ENCODE assay signal across 7 cellular contexts in the genomic region with DNA sequence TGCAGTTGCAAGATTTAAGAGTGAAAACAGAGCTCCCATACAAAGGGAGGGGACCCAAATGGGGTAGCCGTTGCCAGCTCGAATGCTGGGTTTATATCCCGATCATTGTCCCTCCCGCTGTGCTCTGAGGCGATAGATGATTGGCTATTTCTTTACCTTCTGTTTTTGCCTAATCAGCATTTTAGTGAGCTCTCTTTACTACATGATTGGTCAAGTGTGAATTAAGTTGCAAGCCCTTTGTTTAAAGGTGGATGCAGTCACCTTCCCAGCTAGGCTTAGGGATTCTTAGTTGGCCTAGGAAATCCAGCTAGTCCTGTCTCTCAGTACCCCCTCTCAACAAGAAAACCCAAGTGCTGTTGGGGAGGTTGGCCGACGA.
DNase-seq lines count a peak whose midpoint lies in the region; ATAC-seq, FAIRE-seq and TF ChIP-seq lines count a peak whose summit lies in the region.
"Not testable (repeated sequence)": the region's sequence is repeated elsewhere in the genome, so short reads cannot be mapped to it uniquely, and the experiment has no call there.

No MANE protein-coding gene starts in this region.

- H3K27ac Mint-ChIP-seq in activated naive CD4-positive, alpha-beta T cell treated with anti-CD3 and anti-CD28 coated beads for 36 hours, result not testable (repeated sequence)
- peak overlapping the region; percentile 44 for H3K27ac Mint-ChIP-seq in glutamatergic neuron (ENCODE audit: unreplicated experiment)
- H3K27ac Mint-ChIP-seq in mesothelial cell of epicardium, result peak overlapping the region; percentile 68

- TF ChIP-seq CTCF in A549 (IDR thresholded peaks at IDR 0.05); IMR-90 (conservative IDR thresholded peaks at IDR 0.05; ENCODE audit: low read depth, low read length); H1 (IDR thresholded peaks at IDR 0.05; ENCODE audit: control extremely low read depth in 1 of 3, insufficient read depth in 1 of 3, low read depth in 1 of 3, low read length in 3 of 3); glutamatergic neuron (IDR thresholded peaks at IDR 0.05; ENCODE audit: partially characterized antibody, unreplicated experiment); mesothelial cell of epicardium (IDR thresholded peaks at IDR 0.05; ENCODE audit: unreplicated experiment); smooth muscle cell (IDR thresholded peaks at IDR 0.05; ENCODE audit: borderline replicate concordance, insufficient read depth, poor library complexity, severe bottlenecking): not testable (repeated sequence)

- not testable (repeated sequence) for H3K4me3 ChIP-seq in A549; IMR-90 (ENCODE audit: insufficient read depth, low read depth, low read length); H1 (ENCODE audit: extremely low read depth in 1 of 4, insufficient read depth in 2 of 4, low read depth in 3 of 4, low read length in 4 of 4); smooth muscle cell

- not testable (repeated sequence) for H3K79me1 ChIP-seq in IMR-90 (ENCODE audit: low read depth in 1 of 2, low read length in 2 of 2); H1 (ENCODE audit: low read depth, low read length)

- not testable (repeated sequence) for H4K8ac ChIP-seq in IMR-90 (ENCODE audit: low read depth in 2 of 2, low read length in 2 of 2); H1 (ENCODE audit: extremely low read depth, insufficient read depth, low read length)

- not testable (repeated sequence) for TF ChIP-seq RAD21 in A549 (conservative IDR thresholded peaks at IDR 0.05 in 1 of 2, IDR thresholded peaks at IDR 0.05 in 1 of 2); IMR-90 (IDR thresholded peaks at IDR 0.05; ENCODE audit: low read length); H1 (IDR thresholded peaks at IDR 0.05 in 1 of 2, conservative IDR thresholded peaks at IDR 0.05 in 1 of 2; ENCODE audit: low read depth in 2 of 2, low read length in 2 of 2)

- not testable (repeated sequence) for H3K36me3 ChIP-seq in IMR-90 (ENCODE audit: control insufficient read depth, insufficient read depth, low read length); H1 (ENCODE audit: control insufficient read depth in 2 of 4, insufficient read depth in 4 of 4, low read length in 3 of 4); smooth muscle cell (ENCODE audit: low read depth)

- H3K9me3 Mint-ChIP-seq in activated naive CD4-positive, alpha-beta T cell treated with anti-CD3 and anti-CD28 coated beads for 36 hours, result peaks cover 18% of the 10 kb centered on the region
- not testable (repeated sequence) for H3K9me3 Mint-ChIP-seq in glutamatergic neuron (ENCODE audit: unreplicated experiment)
- peaks cover 21% of the 10 kb centered on the region for H3K9me3 Mint-ChIP-seq in mesothelial cell of epicardium

- not testable (repeated sequence) for H3K4me1 Mint-ChIP-seq in activated naive CD4-positive, alpha-beta T cell treated with anti-CD3 and anti-CD28 coated beads for 36 hours (ENCODE audit: low read depth)
- H3K4me1 Mint-ChIP-seq in glutamatergic neuron (ENCODE audit: low read depth, unreplicated experiment) (peaks cover 22% of the 10 kb centered on the region), mesothelial cell of epicardium (peaks cover 45% of the 10 kb centered on the region)

- H2BK5ac ChIP-seq in IMR-90 (ENCODE audit: low read depth, low read length, poor library complexity, severe bottlenecking), result not testable (repeated sequence)
- peak overlapping the region; percentile 92; the same call in 1 of the 2 replicates for H2BK5ac ChIP-seq in H1 (ENCODE audit: low read depth, low read length)

- 94% methylated on average over 7 of the region's 7 CpGs for WGBS in A549 (ENCODE audit: missing lambda C conversion rate)
- WGBS in IMR-90 (ENCODE audit: extremely low coverage in 2 of 2, insufficient read length in 1 of 2), 2 experiments, result no CpG with 5 or more reads among the region's 7 CpGs
- 94% methylated on average over 7 of the region's 7 CpGs; no CpG with 5 or more reads in 1 of the 2 experiments for WGBS in H1 (ENCODE audit: extremely low coverage in 1 of 2, insufficient coverage in 1 of 2, insufficient read length in 1 of 2, insufficient replicate concordance in 2 of 2, low coverage in 1 of 2, low lambda C conversion rate in 2 of 2, missing lambda C conversion rate in 1 of 2), 2 experiments
- 98% methylated on average over 7 of the region's 7 CpGs for WGBS in smooth muscle cell (ENCODE audit: low lambda C conversion rate)

- not testable (repeated sequence) for FAIRE-seq in A549 (lab: Jason Lieb, UNC); H1 (lab: Jason Lieb, UNC)

- not testable (repeated sequence) for H3K4me2 ChIP-seq in A549; IMR-90 (ENCODE audit: low read depth, low read length); H1 (ENCODE audit: insufficient read depth in 1 of 2, low read depth in 2 of 2, low read length in 2 of 2); smooth muscle cell

- H2BK120ac ChIP-seq in IMR-90 (ENCODE audit: low read depth, low read length); H1 (replicated peaks; ENCODE audit: low read depth, low read length): not testable (repeated sequence)

- not testable (repeated sequence) for H3K27me3 ChIP-seq in IMR-90 (ENCODE audit: control insufficient read depth, insufficient read depth, low read length); H1 (replicated peaks in 1 of 4; ENCODE audit: control insufficient read depth in 3 of 4, extremely low read depth in 1 of 4, insufficient read depth in 3 of 4, low read length in 3 of 4); smooth muscle cell (ENCODE audit: low read depth)

- not testable (repeated sequence) for DNase-seq in A549 (ENCODE audit: low read depth in 1 of 2, low spot score in 1 of 2); IMR-90; H1 (ENCODE audit: low read depth in 1 of 2, low spot score in 2 of 2); glutamatergic neuron; mesothelial cell of epicardium (ENCODE audit: low spot score in 2 of 2, unreplicated experiment in 2 of 2); smooth muscle cell (lab: John Stamatoyannopoulos, UW; ENCODE audit: unreplicated experiment)
- peak; percentile 39 for DNase-seq in activated naive CD4-positive, alpha-beta T cell treated with anti-CD3 and anti-CD28 coated beads for 36 hours

- ATAC-seq in A549; IMR-90 (ENCODE audit: low read depth): not testable (repeated sequence)

- not testable (repeated sequence) for H3K9ac ChIP-seq in IMR-90 (ENCODE audit: low read depth, low read length); H1 (replicated peaks in 1 of 4; ENCODE audit: extremely low read depth in 1 of 4, low read depth in 3 of 4, low read length in 3 of 4); smooth muscle cell (ENCODE audit: low read depth)

- dilution Hi-C loops in IMR-90 (cut with HindIII; ENCODE audit: low sequenced_read_pairs, unreplicated experiment), result not testable (repeated sequence)

- not testable (repeated sequence) for H3K27ac ChIP-seq in A549; IMR-90 (ENCODE audit: insufficient read depth, low read length); H1 (ENCODE audit: low read depth, low read length)
- H3K27ac ChIP-seq in smooth muscle cell (ENCODE audit: low read depth), result peak overlapping the region; percentile 67

- H3K27me3 Mint-ChIP-seq in activated naive CD4-positive, alpha-beta T cell treated with anti-CD3 and anti-CD28 coated beads for 36 hours (ENCODE audit: low read depth); glutamatergic neuron (ENCODE audit: unreplicated experiment); mesothelial cell of epicardium (ENCODE audit: low read depth): not testable (repeated sequence)

- POLR2A ChIA-PET in A549 (lab: Yijun Ruan, JAX); IMR-90 (lab: Charles Lee; ENCODE audit: unreplicated experiment): not testable (repeated sequence)
- POLR2A ChIA-PET in H1 (lab: Charles Lee; ENCODE audit: partially characterized antibody), result interaction anchor here (0.9 to 1.2 kb wide), 2 partner anchors 13 to 153 kb away, joined by 3 read pairs; no protein-coding TSS in a partner anchor

- H3K4ac ChIP-seq in IMR-90 (ENCODE audit: low read depth, low read length); H1 (replicated peaks; ENCODE audit: insufficient read length, low read depth, low read length): not testable (repeated sequence)

- H3K36me3 Mint-ChIP-seq in activated naive CD4-positive, alpha-beta T cell treated with anti-CD3 and anti-CD28 coated beads for 36 hours (ENCODE audit: low read depth), result peaks cover 11% of the 10 kb centered on the region
- H3K36me3 Mint-ChIP-seq in glutamatergic neuron (ENCODE audit: unreplicated experiment) (peaks cover 17% of the 10 kb centered on the region), mesothelial cell of epicardium (peaks cover 16% of the 10 kb centered on the region)

- not testable (repeated sequence) for TF ChIP-seq EP300 in A549 (IDR thresholded peaks at IDR 0.05); H1 (IDR thresholded peaks at IDR 0.05; ENCODE audit: borderline replicate concordance in 1 of 2, low read depth in 2 of 2, low read length in 2 of 2)

- H3K9me3 ChIP-seq in A549; IMR-90 (ENCODE audit: control insufficient read depth, insufficient read depth, low read length); smooth muscle cell (replicated peaks; ENCODE audit: low read depth): not testable (repeated sequence)
- peaks cover 7 to 14% of the 10 kb centered on the region in 2 experiments; a peak in 3 of 4 replicates for H3K9me3 ChIP-seq in H1 (ENCODE audit: insufficient read depth in 2 of 2, low read depth in 1 of 2, low read length in 1 of 2)

- H2BK15ac ChIP-seq in IMR-90 (ENCODE audit: low read depth, low read length); H1 (ENCODE audit: low read length): not testable (repeated sequence)

- not testable (repeated sequence) for H2BK20ac ChIP-seq in IMR-90 (ENCODE audit: low read depth, low read length)
- H2BK20ac ChIP-seq in H1 (ENCODE audit: low read length), result peak overlapping the region; percentile 86; the same call in 1 of the 2 replicates

- BruUV-seq in IMR-90 (replicated peaks; lab: Mats Ljungman, UMichigan), result not testable (repeated sequence)

- H2BK12ac ChIP-seq in H1 (ENCODE audit: low read depth, low read length), result not testable (repeated sequence)

- not testable (repeated sequence) for H3K79me2 ChIP-seq in H1 (ENCODE audit: control insufficient read depth in 1 of 2, insufficient read depth in 2 of 2, low read length in 2 of 2); smooth muscle cell (ENCODE audit: low read depth)

- H4K20me1 ChIP-seq in IMR-90 (ENCODE audit: insufficient read depth, low read length); H1 (replicated peaks in 1 of 2; ENCODE audit: control insufficient read depth in 1 of 2, insufficient read depth in 2 of 2, low read length in 2 of 2); smooth muscle cell (ENCODE audit: low read depth): not testable (repeated sequence)

- TF ChIP-seq POLR2A in A549 (IDR thresholded peaks at IDR 0.05; ENCODE audit: low read length); IMR-90 (IDR thresholded peaks at IDR 0.05; ENCODE audit: low read depth, low read length); H1 (IDR thresholded peaks at IDR 0.05; ENCODE audit: control extremely low read depth in 1 of 2, low read depth in 2 of 2, low read length in 2 of 2): not testable (repeated sequence)

- H3K23ac ChIP-seq in IMR-90 (ENCODE audit: low read depth, low read length); H1 (ENCODE audit: insufficient read length): not testable (repeated sequence)

- H4K5ac ChIP-seq in IMR-90 (ENCODE audit: low read depth, low read length); H1 (ENCODE audit: insufficient read length, low read depth, low read length): not testable (repeated sequence)

- not testable (repeated sequence) for H3K14ac ChIP-seq in IMR-90 (replicated peaks; ENCODE audit: low read depth, low read length); H1 (ENCODE audit: insufficient read length)

- H3K4me3 Mint-ChIP-seq in activated naive CD4-positive, alpha-beta T cell treated with anti-CD3 and anti-CD28 coated beads for 36 hours; glutamatergic neuron (ENCODE audit: unreplicated experiment); mesothelial cell of epicardium: not testable (repeated sequence)

- peaks cover 13% of the 10 kb centered on the region for H3F3A ChIP-seq in smooth muscle cell (ENCODE audit: low read depth)

- CTCF ChIA-PET in A549 (lab: Yijun Ruan, JAX), result interaction anchor here (1.3 to 1.8 kb wide), 4 partner anchors 10 to 261 kb away, joined by 4 to 7 read pairs (median 6); no protein-coding TSS in a partner anchor
- CTCF ChIA-PET in IMR-90 (lab: Yijun Ruan, JAX), result interaction anchor here (1.6 kb wide), 1 partner anchor 12 kb away, joined by 5 read pairs; no protein-coding TSS in a partner anchor
- CTCF ChIA-PET in activated naive CD4-positive, alpha-beta T cell treated with anti-CD3 and anti-CD28 coated beads for 36 hours (lab: Charles Lee), result interaction anchor here (1.6 kb wide), 1 partner anchor 12 kb away, joined by 4 read pairs; no protein-coding TSS in a partner anchor
- CTCF ChIA-PET in H1 (lab: Charles Lee; ENCODE audit: partially characterized antibody), result interaction anchor here (0.7 to 1.5 kb wide), 9 partner anchors 9 to 333 kb away, joined by 3 to 6 read pairs (median 3); no protein-coding TSS in a partner anchor

- not testable (repeated sequence) for H2AK9ac ChIP-seq in IMR-90 (replicated peaks; ENCODE audit: low read depth, low read length, poor library complexity)

- not testable (repeated sequence) for H3K56ac ChIP-seq in IMR-90 (ENCODE audit: extremely low read depth, insufficient read depth, low read length); H1 (replicated peaks; ENCODE audit: insufficient read length, low read depth, low read length)

- not testable (repeated sequence) for H3K9me1 ChIP-seq in IMR-90 (ENCODE audit: insufficient read depth, low read length)

- H3K18ac ChIP-seq in IMR-90 (ENCODE audit: low read depth, low read length); H1 (ENCODE audit: extremely low read depth, low read length): not testable (repeated sequence)

- H2AK5ac ChIP-seq in IMR-90 (ENCODE audit: low read depth, low read length); H1 (ENCODE audit: low read depth, low read length): not testable (repeated sequence)

- H2AFZ ChIP-seq in IMR-90 (replicated peaks; ENCODE audit: low read length, poor library complexity); H1 (ENCODE audit: low read length); smooth muscle cell (ENCODE audit: low read depth): not testable (repeated sequence)

- in situ Hi-C loops in IMR-90 (cut with MboI; ENCODE audit: low sequenced_read_pairs), result not testable (repeated sequence)

- H3K4me1 ChIP-seq in A549, result peaks cover 15% of the 10 kb centered on the region
- H3K4me1 ChIP-seq in IMR-90 (ENCODE audit: control insufficient read depth, insufficient read depth, low read length); H1 (replicated peaks in 1 of 4; ENCODE audit: control insufficient read depth in 3 of 4, insufficient read depth in 4 of 4, low read length in 3 of 4): not testable (repeated sequence)
- H3K4me1 ChIP-seq in smooth muscle cell (ENCODE audit: low read depth), result peaks cover 22% of the 10 kb centered on the region

- intact Hi-C loops in IMR-90 (cut with micrococcal nuclease); activated naive CD4-positive, alpha-beta T cell treated with anti-CD3 and anti-CD28 coated beads for 36 hours (cut with micrococcal nuclease): not testable (repeated sequence)

- not testable (repeated sequence) for H4K91ac ChIP-seq in IMR-90 (ENCODE audit: insufficient read depth, low read depth, low read length); H1 (replicated peaks; ENCODE audit: insufficient read length, low read length)

- not testable (repeated sequence) for H3K23me2 ChIP-seq in H1 (ENCODE audit: low read depth, low read length)
